ENCODE assay signal across 11 cellular contexts in genomic region chr10:7720478-7720877, GRCh38. TPM values are rescaled to one million over a fixed set of nuclear protein-coding genes. Genes with fewer than 3 reads are reported as not detected.
"Had no signal": no experiment of that assay in that cellular context is flagged by ENCODE, and none has a peak within 500 bp of the region (broad histone marks: within the 10 kb centered on the region; RNA-seq: fewer than 3 reads in every experiment).

No MANE protein-coding gene starts in this region.

- H3K4me3 ChIP-seq: HAP-1, K562 had no signal

- H3K9me3 ChIP-seq: HAP-1 had no signal

- FAIRE-seq: HTR-8/SVneo, K562 had no signal

- H3K36me3 ChIP-seq: HAP-1 had no signal

- H3K27ac Mint-ChIP-seq: HFFc6 had no signal

- H3K4me1 ChIP-seq: HAP-1 had no signal

- DNase-seq: GOT3, H7, HFFc6, IMR-90, KG1 had no signal

- H3K4me3 Mint-ChIP-seq: HFFc6 had no signal

- ATAC-seq: HCT116, K562 had no signal

RNA-seq across cellular contexts. Expression of gene ITIH2, which starts 17.4 kb away (rescaled TPM):
- total RNA-seq: H4, H7, HFFc6, HT-29, IMR-90 had no signal
- polyA plus RNA-seq: IMR-90, K562 had no signal

RNA-seq across cellular contexts. Expression of gene ITIH5, which starts 53.7 kb away (rescaled TPM):
- total RNA-seq: HFFc6, HT-29 had no signal
